ENCODE assay signal across 31 cellular contexts in genomic region chr19:2352121-2352520, GRCh38. TPM values are rescaled to one million over a fixed set of nuclear protein-coding genes. Genes with fewer than 3 reads are reported as not detected.
"Had no signal": no experiment of that assay in that cellular context is flagged by ENCODE, and none has a peak within 500 bp of the region (broad histone marks: within the 10 kb centered on the region; RNA-seq: fewer than 3 reads in every experiment).

No MANE protein-coding gene starts in this region.

- H3K27me3 ChIP-seq: body of pancreas, esophagus muscularis mucosa, foreskin keratinocyte, gastrocnemius medialis had no signal

- H3K4me1 ChIP-seq: body of pancreas, esophagus muscularis mucosa, foreskin keratinocyte had no signal

- H3K9me3 ChIP-seq: body of pancreas, esophagus muscularis mucosa, gastrocnemius medialis had no signal

- ATAC-seq: activated CD4-positive, CD25-positive, alpha-beta regulatory T cell treated with anti-CD3 and anti-CD28 coated beads, Interleukin-2, amount 50 U/mL, for 24 hours; activated CD8-positive, alpha-beta T cell treated with anti-CD3 and anti-CD28 coated beads for 36 hours; activated T-cell treated with anti-CD3 and anti-CD28 coated beads, Interleukin-2, amount 50 U/mL, for 4 hours; activated T-helper 17 cell treated with anti-CD3 and anti-CD28 coated beads, Interleukin-2, amount 50 U/mL, for 72 hours; effector memory CD8-positive, alpha-beta T cell; foreskin keratinocyte; gastrocnemius medialis; T-helper 17 cell had no signal

- FAIRE-seq: colon had no signal

- H3K4me3 ChIP-seq: body of pancreas, esophagus muscularis mucosa, gastrocnemius medialis had no signal

- DNase-seq: activated B cell treated with CpG ODN at 0.5 μM for 24 hours; activated CD4-positive, alpha-beta T cell treated with anti-CD3 and anti-CD28 coated beads for 48 hours; activated CD4-positive, alpha-beta T cell treated with anti-CD3 and anti-CD28 coated beads, Interleukin-2, amount 50 U/mL, for 1 hour; activated CD4-positive, alpha-beta T cell treated with anti-CD3 and anti-CD28 coated beads, Interleukin-2, amount 50 U/mL, for 48 hours; activated CD8-positive, alpha-beta memory T cell treated with anti-CD3 and anti-CD28 coated beads for 24 hours; activated CD8-positive, alpha-beta T cell treated with anti-CD3 and anti-CD28 coated beads for 36 hours; activated effector memory CD4-positive, alpha-beta T cell treated with Interleukin-2 at 50 U/mL for 16 hours; activated gamma-delta T cell treated with Interleukin-2 at 50 U/mL for 16 hours; activated naive CD4-positive, alpha-beta T cell treated with anti-CD3 and anti-CD28 coated beads, Interleukin-2, amount 50 U/mL, for 16 hours; activated naive CD4-positive, alpha-beta T cell treated with Interleukin-2 at 50 U/mL for 16 hours; activated T-cell treated with anti-CD3 and anti-CD28 coated beads, Interleukin-2, amount 50 U/mL, for 4 hours; amniotic stem cell; anterior cingulate cortex; body of pancreas; caudate nucleus; cortex of kidney; dermis blood vessel endothelial cell; effector CD4-positive, alpha-beta T cell; effector memory CD8-positive, alpha-beta T cell; erythroblast; foreskin keratinocyte; gastrocnemius medialis; T-helper 1 cell; T-helper 17 cell; T1000; WERI-Rb-1 had no signal

- H3K27ac ChIP-seq: body of pancreas, esophagus muscularis mucosa, foreskin keratinocyte, gastrocnemius medialis, WERI-Rb-1 had no signal

RNA-seq across cellular contexts. Expression of gene TMPRSS9, which starts 7.9 kb away (rescaled TPM):
- total RNA-seq: activated B cell treated with CpG ODN at 0.5 μM for 24 hours; activated CD8-positive, alpha-beta T cell treated with anti-CD3 and anti-CD28 coated beads for 36 hours; activated T-cell treated with anti-CD3 and anti-CD28 coated beads, Interleukin-2, amount 50 U/mL, for 4 hours; activated T-helper 17 cell treated with anti-CD3 and anti-CD28 coated beads, Interleukin-2, amount 50 U/mL, for 72 hours; body of pancreas; foreskin keratinocyte; gastrocnemius medialis; T-helper 17 cell had no signal
- polyA plus RNA-seq: foreskin keratinocyte had no signal

RNA-seq across cellular contexts. Expression of gene LINGO3, which starts 44.2 kb away (rescaled TPM):
- total RNA-seq: activated T-cell treated with anti-CD3 and anti-CD28 coated beads, Interleukin-2, amount 50 U/mL, for 4 hours; body of pancreas; chondrocyte; dermis blood vessel endothelial cell; esophagus muscularis mucosa; foreskin keratinocyte; gastrocnemius medialis had no signal
- polyA plus RNA-seq: foreskin keratinocyte had no signal
